ENCODE assay signal across 9 cellular contexts in the genomic region with DNA sequence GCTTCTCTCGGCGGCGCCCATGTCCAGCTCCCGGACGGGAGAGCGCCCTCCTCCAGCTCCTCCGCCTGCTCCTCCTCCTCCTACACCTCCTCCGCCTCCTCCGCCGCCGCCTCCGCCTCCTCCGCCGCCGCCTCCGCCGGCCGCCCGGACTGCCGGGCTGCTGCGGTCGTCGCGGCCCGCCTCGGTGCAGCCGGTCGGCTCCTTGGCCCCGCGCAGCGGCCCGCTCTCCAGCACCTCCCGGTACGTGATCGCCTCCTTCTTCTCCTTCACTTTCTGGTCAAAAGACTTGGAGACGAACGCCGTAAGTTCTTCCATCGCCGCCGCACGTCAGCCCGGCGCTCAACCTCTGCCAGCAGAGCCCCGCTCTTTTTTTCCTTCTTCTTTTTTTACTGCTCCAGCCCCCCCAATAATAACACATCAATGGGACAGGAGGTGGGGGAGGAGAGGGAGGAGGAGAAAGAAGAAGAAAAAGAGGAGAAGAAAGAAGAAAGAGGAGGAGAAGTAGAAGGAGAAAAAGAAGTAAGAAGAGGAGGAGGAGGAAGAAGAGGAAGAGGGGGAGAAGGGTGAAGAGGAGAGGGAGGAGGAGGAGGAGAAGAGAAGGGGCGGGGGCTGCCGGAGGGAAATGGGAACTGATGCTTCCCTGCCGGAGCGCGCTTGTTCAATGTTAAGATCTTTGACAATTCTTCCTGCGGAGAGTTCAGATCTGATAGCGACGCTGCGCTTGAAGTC. TPM values are rescaled to one million over a fixed set of nuclear protein-coding genes. Genes with fewer than 3 reads are reported as not detected.
A peak's percentile ranks its signal among the peaks of the same experiment; 100 is the strongest.
DNase-seq lines count a peak whose midpoint lies in the region; ATAC-seq and TF ChIP-seq lines count a peak whose summit lies in the region.
"Had no signal": no experiment of that assay in that cellular context is flagged by ENCODE, and none has a peak within 500 bp of the region (broad histone marks: within the 10 kb centered on the region; RNA-seq: fewer than 3 reads in every experiment).

A gene (minus strand): TSS at position 711 of the 729 bp plus-strand sequence. CDS start 396 bp downstream, at position 315.

- ATAC-seq in HG03460 (IDR thresholded peaks at IDR 0.05; ENCODE audit: unreplicated experiment) (no peak), HG02642 (IDR thresholded peaks at IDR 0.05; ENCODE audit: poor library complexity, unreplicated experiment) (no peak)

- no peaks in the 10 kb centered on the region for H3K9me3 Mint-ChIP-seq in Calu3 (ENCODE audit: low read depth, unreplicated experiment)
- H3K9me3 Mint-ChIP-seq in T-helper 2 cell treated with Interferon-gamma antibody and Interleukin-4, amounts not matched to agents 5 μg/mL and 100 μg/mL, for 36 hours: no peaks in the 10 kb centered on the region
- H3K9me3 Mint-ChIP-seq in nephron progenitor cell: peaks cover 4% of the 10 kb centered on the region

- H3K4me3 Mint-ChIP-seq in Calu3 (ENCODE audit: low read depth, unreplicated experiment): peak within 1 kb of the TSS; percentile 81
- H3K4me3 Mint-ChIP-seq in T-helper 2 cell treated with Interferon-gamma antibody and Interleukin-4, amounts not matched to agents 5 μg/mL and 100 μg/mL, for 36 hours: peak within 1 kb of the TSS; percentile 84
- H3K4me3 Mint-ChIP-seq in nephron progenitor cell: peak within 1 kb of the TSS; percentile 85

- no TSS peak for BruUV-seq in Calu3 (replicated peaks; lab: Mats Ljungman, UMichigan)

- H3K27ac Mint-ChIP-seq in Calu3 (ENCODE audit: unreplicated experiment) (peak within 1 kb of the TSS; percentile 65), nephron progenitor cell (no peak within 1 kb of the TSS)
- H3K27ac Mint-ChIP-seq in T-helper 2 cell treated with Interferon-gamma antibody and Interleukin-4, amounts not matched to agents 5 μg/mL and 100 μg/mL, for 36 hours: peak within 1 kb of the TSS; percentile 63

- DNase-seq in Calu3 (peak; percentile 89), HL-60 (ENCODE audit: low read depth in 1 of 2, low spot score in 1 of 2) (peak; percentile 14 to 57), epithelial cell of proximal tubule (ENCODE audit: low read depth) (no peak), nephron progenitor cell (peak; percentile 77), posterior vena cava (ENCODE audit: low spot score) (no peak)
- DNase-seq in T-helper 2 cell treated with Interferon-gamma antibody and Interleukin-4, amounts not matched to agents 5 μg/mL and 100 μg/mL, for 36 hours (ENCODE audit: low spot score): no peak

- H3K4me3 ChIP-seq in HL-60 (replicated peaks; ENCODE audit: insufficient read depth, low read length) (peak within 1 kb of the TSS; percentile 63), epithelial cell of proximal tubule (ENCODE audit: low read depth, low read length) (peak within 1 kb of the TSS; percentile 56)

- no peak for TF ChIP-seq CTCF in Calu3 (IDR thresholded peaks at IDR 0.05; ENCODE audit: unreplicated experiment)
- no peak for TF ChIP-seq CTCF in HL-60 (IDR thresholded peaks at IDR 0.05; ENCODE audit: insufficient read depth, low read length)
- no peak for TF ChIP-seq CTCF in epithelial cell of proximal tubule (conservative IDR thresholded peaks at IDR 0.05; ENCODE audit: low read depth, low read length)
- no peak for TF ChIP-seq CTCF in nephron progenitor cell (IDR thresholded peaks at IDR 0.05)

- H3K4me1 Mint-ChIP-seq in Calu3 (ENCODE audit: low read depth, unreplicated experiment): peaks cover 34% of the 10 kb centered on the region
- peaks cover 38% of the 10 kb centered on the region for H3K4me1 Mint-ChIP-seq in T-helper 2 cell treated with Interferon-gamma antibody and Interleukin-4, amounts not matched to agents 5 μg/mL and 100 μg/mL, for 36 hours (ENCODE audit: low read depth)
- peaks cover 55% of the 10 kb centered on the region for H3K4me1 Mint-ChIP-seq in nephron progenitor cell

- no peak within 1 kb of the TSS for H3K27ac ChIP-seq in HL-60 (replicated peaks)
- H3K27ac ChIP-seq: VCaP had no signal

- intact Hi-C loops in Calu3 (cut with micrococcal nuclease; ENCODE audit: unreplicated experiment) (loop anchor here (5.0 kb wide), 1 partner anchor 326 kb away; no protein-coding TSS in a partner anchor), posterior vena cava (cut with DNase I) (no loop called here)

- H3K27me3 Mint-ChIP-seq in Calu3 (ENCODE audit: unreplicated experiment) (peaks cover 21% of the 10 kb centered on the region), nephron progenitor cell (ENCODE audit: low read depth, poor library complexity) (peaks cover 89% of the 10 kb centered on the region)
- peaks cover 82% of the 10 kb centered on the region for H3K27me3 Mint-ChIP-seq in T-helper 2 cell treated with Interferon-gamma antibody and Interleukin-4, amounts not matched to agents 5 μg/mL and 100 μg/mL, for 36 hours (ENCODE audit: low read depth)

- H3K36me3 Mint-ChIP-seq in Calu3 (ENCODE audit: insufficient read depth, unreplicated experiment) (peaks cover 58% of the 10 kb centered on the region), nephron progenitor cell (ENCODE audit: low read depth) (no peaks in the 10 kb centered on the region)
- H3K36me3 Mint-ChIP-seq in T-helper 2 cell treated with Interferon-gamma antibody and Interleukin-4, amounts not matched to agents 5 μg/mL and 100 μg/mL, for 36 hours (ENCODE audit: low read depth): peaks cover 3% of the 10 kb centered on the region

- CTCF ChIA-PET in Calu3 (lab: Charles Lee): interaction anchor here (0.6 to 0.9 kb wide), 3 partner anchors 17 to 499 kb away, joined by 3 read pairs; no protein-coding TSS in a partner anchor

- H3K27me3 ChIP-seq in HL-60 (ENCODE audit: insufficient read depth, poor library complexity, severe bottlenecking): no peaks in the 10 kb centered on the region

RNA-seq across cellular contexts. Expression of the gene that starts here (rescaled TPM):
- total RNA-seq in Calu3 (2022) (11.8 and 14.7 TPM in 2 replicates), epithelial cell of proximal tubule (not detected in 2 replicates), posterior vena cava (1 to 10 TPM; 1.6 to 3.4 TPM)

Comparison
In these comparisons a context has a peak if more than half of its experiments do, and no peak if none do; other contexts are left out.
1. DNase-seq: peak in Calu3 (single experiment), HL-60 (2 of 2) and nephron progenitor cell (single experiment); none in T-helper 2 cell treated with Interferon-gamma antibody and Interleukin-4, amounts not matched to agents 5 μg/mL and 100 μg/mL, for 36 hours (single experiment), epithelial cell of proximal tubule (single experiment) and posterior vena cava (single experiment).
2. Peak in every context shown above with its lines, with median percentiles within 50 percentile points of each other: H3K4me3 Mint-ChIP-seq.